Comparison of ENCODE assay signal across 18 cellular contexts in genomic region chr14:90627478-90627877, GRCh38.
A peak's percentile ranks its signal among the peaks of the same experiment; 100 is the strongest.
DNase-seq lines count a peak whose midpoint lies in the region; ATAC-seq and TF ChIP-seq lines count a peak whose summit lies in the region.
"Had no signal": no experiment of that assay in that cellular context is flagged by ENCODE, and none has a peak within 500 bp of the region (broad histone marks: within the 10 kb centered on the region; RNA-seq: fewer than 3 reads in every experiment).

No MANE protein-coding gene starts in this region.

- DNase-seq in NCI-H1694 treated with DMSO at 0.1 percent for 48 hours (lab: John Stamatoyannopoulos, UW): peak; percentile 44
- DNase-seq in NCI-H1694 (lab: John Stamatoyannopoulos, UW): no peak
- no peak for DNase-seq in right atrium auricular region (ENCODE audit: low spot score)
- no peak for DNase-seq in GF-D8 (lab: John Stamatoyannopoulos, UW)
- DNase-seq in glutamatergic neuron: no peak
- DNase-seq: activated CD4-positive, alpha-beta T cell treated with anti-CD3 and anti-CD28 coated beads for 36 hours; activated CD8-positive, alpha-beta memory T cell treated with anti-CD3 and anti-CD28 coated beads, Interleukin-2, amount 50 U/mL, for 48 hours; CD4-positive, alpha-beta T cell; lower lobe of right lung; NCI-H146; NCI-H526 treated with DMSO at 0.1 percent for 48 hours; T-helper 17 cell had no signal

- H3K27ac Mint-ChIP-seq in glutamatergic neuron (ENCODE audit: unreplicated experiment): no peak overlapping the region
- H3K27ac Mint-ChIP-seq: activated CD4-positive, alpha-beta T cell treated with anti-CD3 and anti-CD28 coated beads for 36 hours; activated naive CD4-positive, alpha-beta T cell treated with anti-CD3 and anti-CD28 coated beads, Interleukin-2, amount 50 U/mL, for 72 hours; CD4-positive, alpha-beta T cell; neural progenitor cell; T-helper 17 cell had no signal

- no peak overlapping the region for H3K4me3 ChIP-seq in right atrium auricular region
- H3K4me3 ChIP-seq in skeletal muscle tissue (ENCODE audit: low read length in 3 of 3): peak overlapping the region in 1 of 3 donors; percentile 35
- H3K4me3 ChIP-seq: lower lobe of right lung, neural progenitor cell had no signal

- H3K4me3 Mint-ChIP-seq in glutamatergic neuron (ENCODE audit: unreplicated experiment): no peak overlapping the region
- H3K4me3 Mint-ChIP-seq: activated CD4-positive, alpha-beta T cell treated with anti-CD3 and anti-CD28 coated beads for 36 hours; CD4-positive, alpha-beta T cell; neural progenitor cell; T-helper 17 cell had no signal

- peak overlapping the region; percentile 34 to 64 (median 64) for H3K9ac ChIP-seq in skeletal muscle tissue (ENCODE audit: low read depth in 1 of 3, low read length in 3 of 3)
- H3K9ac ChIP-seq: neural progenitor cell had no signal

- H3K9me3 Mint-ChIP-seq in glutamatergic neuron (ENCODE audit: unreplicated experiment): peaks cover 2% of the 10 kb centered on the region
- H3K9me3 Mint-ChIP-seq: activated naive CD4-positive, alpha-beta T cell treated with anti-CD3 and anti-CD28 coated beads, Interleukin-2, amount 50 U/mL, for 72 hours; CD4-positive, alpha-beta T cell; neural progenitor cell had no signal

- H3K36me3 ChIP-seq in right atrium auricular region (no peaks in the 10 kb centered on the region), skeletal muscle tissue (ENCODE audit: control insufficient read depth in 3 of 3, insufficient read depth in 3 of 3, low read length in 3 of 3) (no peaks in the 10 kb centered on the region)
- H3K36me3 ChIP-seq: lower lobe of right lung, neural progenitor cell had no signal

- TF ChIP-seq CTCF in VCaP (conservative IDR thresholded peaks at IDR 0.05): no peak
- TF ChIP-seq CTCF in right atrium auricular region (IDR thresholded peaks at IDR 0.05): no peak
- no peak for TF ChIP-seq CTCF in glutamatergic neuron (IDR thresholded peaks at IDR 0.05; ENCODE audit: partially characterized antibody, unreplicated experiment)

- peaks cover 22% of the 10 kb centered on the region for H3K4me1 Mint-ChIP-seq in glutamatergic neuron (ENCODE audit: low read depth, unreplicated experiment)
- H3K4me1 Mint-ChIP-seq: activated CD4-positive, alpha-beta T cell treated with anti-CD3 and anti-CD28 coated beads for 36 hours had no signal

- no peak for ATAC-seq in HG03457 (IDR thresholded peaks at IDR 0.05; ENCODE audit: unreplicated experiment)
- ATAC-seq: activated CD4-positive, alpha-beta T cell treated with anti-CD3 and anti-CD28 coated beads for 36 hours; activated naive CD4-positive, alpha-beta T cell treated with anti-CD3 and anti-CD28 coated beads, Interleukin-2, amount 50 U/mL, for 72 hours; lower lobe of right lung; T-helper 17 cell had no signal

- H3K27me3 Mint-ChIP-seq in glutamatergic neuron (ENCODE audit: unreplicated experiment): peaks cover 5% of the 10 kb centered on the region
- H3K27me3 Mint-ChIP-seq: activated CD4-positive, alpha-beta T cell treated with anti-CD3 and anti-CD28 coated beads for 36 hours; CD4-positive, alpha-beta T cell had no signal

- H3K27ac ChIP-seq in VCaP (peak overlapping the region; percentile 51), right atrium auricular region (peak overlapping the region; percentile 74 to 79), skeletal muscle tissue (ENCODE audit: low read depth, low read length) (peak overlapping the region; percentile 94)
- H3K27ac ChIP-seq: lower lobe of right lung, neural progenitor cell, RWPE1 had no signal

- H3K36me3 Mint-ChIP-seq in glutamatergic neuron (ENCODE audit: unreplicated experiment): peaks cover 4% of the 10 kb centered on the region
- H3K36me3 Mint-ChIP-seq: activated naive CD4-positive, alpha-beta T cell treated with anti-CD3 and anti-CD28 coated beads, Interleukin-2, amount 50 U/mL, for 72 hours had no signal

- H3K9me3 ChIP-seq in right atrium auricular region (no peaks in the 10 kb centered on the region), skeletal muscle tissue (ENCODE audit: control insufficient read depth in 3 of 3, low read length in 3 of 3) (no peaks in the 10 kb centered on the region)
- H3K9me3 ChIP-seq: lower lobe of right lung had no signal

- H3K4me1 ChIP-seq in right atrium auricular region (peaks cover 0 to 61% of the 10 kb centered on the region in 2 donors), skeletal muscle tissue (ENCODE audit: control insufficient read depth in 3 of 3, insufficient read depth in 3 of 3, low read length in 3 of 3) (peaks cover 61 to 78% (median 64%) of the 10 kb centered on the region in 3 donors)

- no peaks in the 10 kb centered on the region for H3K27me3 ChIP-seq in right atrium auricular region
- H3K27me3 ChIP-seq in skeletal muscle tissue (ENCODE audit: control insufficient read depth in 3 of 3, insufficient read depth in 3 of 3, low read length in 3 of 3): no peaks in the 10 kb centered on the region
- H3K27me3 ChIP-seq: neural progenitor cell had no signal
